18 cellular contexts compared by ENCODE assay signal in the genomic region with DNA sequence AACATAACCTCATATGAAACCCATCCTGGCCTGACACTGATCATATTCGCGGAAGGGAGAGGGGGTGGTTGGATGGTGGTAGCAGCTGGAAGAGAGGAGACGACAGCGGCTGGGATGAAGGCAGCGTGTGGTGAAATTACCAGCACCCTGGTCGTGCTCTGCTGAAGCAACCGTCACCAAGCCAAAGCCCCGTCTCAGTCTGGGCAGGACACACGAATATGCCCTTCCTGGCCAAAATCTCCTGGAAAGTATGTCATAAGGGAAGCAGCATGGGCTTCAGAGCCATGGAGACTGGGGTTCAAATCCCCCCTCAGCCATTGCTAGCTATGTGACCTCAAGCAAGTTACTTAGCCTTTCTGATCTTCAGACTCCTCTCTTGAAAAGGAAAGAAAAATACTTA.
DNase-seq lines count a peak whose midpoint lies in the region; ATAC-seq and TF ChIP-seq lines count a peak whose summit lies in the region.
"Had no signal": no experiment of that assay in that cellular context is flagged by ENCODE, and none has a peak within 500 bp of the region (broad histone marks: within the 10 kb centered on the region; RNA-seq: fewer than 3 reads in every experiment).

No MANE protein-coding gene starts in this region.

- POLR2A ChIA-PET in activated CD4-positive, alpha-beta T cell treated with anti-CD3 and anti-CD28 coated beads for 36 hours (lab: Charles Lee), result no interaction called here
- POLR2A ChIA-PET in activated CD4-positive, alpha-beta memory T cell treated with anti-CD3 and anti-CD28 coated beads for 36 hours (lab: Charles Lee), result no interaction called here

- H3K27ac Mint-ChIP-seq in activated CD4-positive, alpha-beta T cell treated with anti-CD3 and anti-CD28 coated beads for 36 hours, result peak overlapping the region; percentile 86
- peak overlapping the region; percentile 79 for H3K27ac Mint-ChIP-seq in activated CD4-positive, alpha-beta memory T cell treated with anti-CD3 and anti-CD28 coated beads for 36 hours
- H3K27ac Mint-ChIP-seq in natural killer cell, result peak overlapping the region; percentile 84 to 86
- H3K27ac Mint-ChIP-seq: GM23338 had no signal

- no peaks in the 10 kb centered on the region for H4K20me1 ChIP-seq in DOHH2 (ENCODE audit: control insufficient read depth, insufficient read depth, low read depth, low read length)

- H3K9me2 ChIP-seq in DOHH2 (replicated peaks; ENCODE audit: control insufficient read depth, low read length), result no peaks in the 10 kb centered on the region

- no peaks in the 10 kb centered on the region for H3K9me3 ChIP-seq in DOHH2 (ENCODE audit: control insufficient read depth, insufficient read depth, low read length)
- H3K9me3 ChIP-seq: heart left ventricle, MG63, upper lobe of right lung had no signal

- no peaks in the 10 kb centered on the region for H3K79me2 ChIP-seq in DOHH2 (ENCODE audit: control insufficient read depth, low read length)

- no peaks in the 10 kb centered on the region for H3K36me3 ChIP-seq in DOHH2 (ENCODE audit: control insufficient read depth, low read length)
- H3K36me3 ChIP-seq: heart left ventricle, MG63, upper lobe of right lung had no signal

- peaks cover 48% of the 10 kb centered on the region for H3K4me1 ChIP-seq in DOHH2 (ENCODE audit: control insufficient read depth, low read length)

- H3K36me3 Mint-ChIP-seq in activated CD4-positive, alpha-beta T cell treated with anti-CD3 and anti-CD28 coated beads for 36 hours (ENCODE audit: low read depth), result peaks cover 6% of the 10 kb centered on the region
- H3K36me3 Mint-ChIP-seq in activated CD4-positive, alpha-beta memory T cell treated with anti-CD3 and anti-CD28 coated beads for 36 hours, result peaks cover 6% of the 10 kb centered on the region
- no peaks in the 10 kb centered on the region for H3K36me3 Mint-ChIP-seq in natural killer cell

- no peak for ATAC-seq in activated CD4-positive, alpha-beta T cell treated with anti-CD3 and anti-CD28 coated beads for 36 hours
- ATAC-seq in natural killer cell, result no peak
- ATAC-seq in GM18861 (IDR thresholded peaks at IDR 0.05; ENCODE audit: unreplicated experiment), result no peak
- ATAC-seq: GM23338 had no signal

- TF ChIP-seq CTCF in DOHH2 (IDR thresholded peaks at IDR 0.05; ENCODE audit: low read depth, low read length, poor library complexity, severe bottlenecking) (no peak), natural killer cell (IDR thresholded peaks at IDR 0.05) (no peak)

- peaks cover 12% of the 10 kb centered on the region for H3K9me3 Mint-ChIP-seq in activated CD4-positive, alpha-beta T cell treated with anti-CD3 and anti-CD28 coated beads for 36 hours (ENCODE audit: low read depth)
- H3K9me3 Mint-ChIP-seq in activated CD4-positive, alpha-beta memory T cell treated with anti-CD3 and anti-CD28 coated beads for 36 hours, result peaks cover 2% of the 10 kb centered on the region
- no peaks in the 10 kb centered on the region for H3K9me3 Mint-ChIP-seq in natural killer cell
- H3K9me3 Mint-ChIP-seq: GM23338 had no signal

- DNase-seq in activated CD4-positive, alpha-beta T cell treated with anti-CD3 and anti-CD28 coated beads for 36 hours, result no peak
- no peak for DNase-seq in activated CD4-positive, alpha-beta T cell treated with anti-CD3 and anti-CD28 coated beads, Interleukin-2, amount 50 U/mL, for 4 hours
- DNase-seq in activated CD4-positive, alpha-beta memory T cell treated with anti-CD3 and anti-CD28 coated beads for 36 hours, result no peak
- DNase-seq in natural killer cell (no peak), NCI-H187 treated with DMSO at 0.1 percent for 48 hours (lab: John Stamatoyannopoulos, UW) (no peak), NCI-H2171 (lab: John Stamatoyannopoulos, UW) (no peak)
- DNase-seq: heart left ventricle, MG63, NCI-H1436 treated with DMSO at 0.1 percent for 48 hours, NCI-H2171 treated with DMSO at 0.1 percent for 48 hours, occipital lobe, Right ventricle myocardium superior, SW 1271, upper lobe of right lung had no signal

- no peaks in the 10 kb centered on the region for H3K27me3 Mint-ChIP-seq in activated CD4-positive, alpha-beta T cell treated with anti-CD3 and anti-CD28 coated beads for 36 hours
- H3K27me3 Mint-ChIP-seq in activated CD4-positive, alpha-beta memory T cell treated with anti-CD3 and anti-CD28 coated beads for 36 hours, result no peaks in the 10 kb centered on the region
- H3K27me3 Mint-ChIP-seq in natural killer cell (ENCODE audit: low read depth in 2 of 2), result no peaks in the 10 kb centered on the region

- no peaks in the 10 kb centered on the region for H3K27me3 ChIP-seq in DOHH2 (ENCODE audit: control insufficient read depth, low read length)
- H3K27me3 ChIP-seq: heart left ventricle, MG63, upper lobe of right lung had no signal

- intact Hi-C loops in activated CD4-positive, alpha-beta T cell treated with anti-CD3 and anti-CD28 coated beads for 36 hours (cut with DNase I, micrococcal nuclease), result no loop called here
- intact Hi-C loops in activated CD4-positive, alpha-beta memory T cell treated with anti-CD3 and anti-CD28 coated beads for 36 hours (cut with micrococcal nuclease), result no loop called here
- intact Hi-C loops in natural killer cell (cut with micrococcal nuclease), result no loop called here

- no peaks in the 10 kb centered on the region for H3F3A ChIP-seq in DOHH2 (ENCODE audit: control insufficient read depth, insufficient read depth)

- H3K4me2 ChIP-seq in DOHH2 (ENCODE audit: low read length), result peak overlapping the region; percentile 63; the same call in 1 of the 2 replicates
- H3K4me2 ChIP-seq: GM23338 had no signal

- peaks cover 55% of the 10 kb centered on the region for H3K4me1 Mint-ChIP-seq in activated CD4-positive, alpha-beta T cell treated with anti-CD3 and anti-CD28 coated beads for 36 hours
- peaks cover 46% of the 10 kb centered on the region for H3K4me1 Mint-ChIP-seq in activated CD4-positive, alpha-beta memory T cell treated with anti-CD3 and anti-CD28 coated beads for 36 hours (ENCODE audit: low read depth)
- H3K4me1 Mint-ChIP-seq in natural killer cell, result peaks cover 50 to 53% of the 10 kb centered on the region in 2 donors

- H3K4me3 Mint-ChIP-seq in activated CD4-positive, alpha-beta T cell treated with anti-CD3 and anti-CD28 coated beads for 36 hours, result no peak overlapping the region
- no peak overlapping the region for H3K4me3 Mint-ChIP-seq in activated CD4-positive, alpha-beta memory T cell treated with anti-CD3 and anti-CD28 coated beads for 36 hours
- H3K4me3 Mint-ChIP-seq in natural killer cell, result peak overlapping the region; percentile 89
- H3K4me3 Mint-ChIP-seq: GM23338 had no signal

- H3K4me3 ChIP-seq in DOHH2 (ENCODE audit: low read length), result no peak overlapping the region
- H3K4me3 ChIP-seq: GM23338, heart left ventricle, MG63, upper lobe of right lung had no signal

- no peak overlapping the region for H3K27ac ChIP-seq in DOHH2 (ENCODE audit: low read depth, low read length)
- H3K27ac ChIP-seq: C4-2B, upper lobe of right lung had no signal

- CTCF ChIA-PET in activated CD4-positive, alpha-beta T cell treated with anti-CD3 and anti-CD28 coated beads for 36 hours (lab: Charles Lee), result interaction anchor here (0.6 to 1.2 kb wide), 2 partner anchors 94 to 103 kb away, joined by 3 read pairs; no protein-coding TSS in a partner anchor
- CTCF ChIA-PET in activated CD4-positive, alpha-beta memory T cell treated with anti-CD3 and anti-CD28 coated beads for 36 hours (lab: Charles Lee), result no interaction called here
